11 cellular contexts compared by ENCODE assay signal in genomic region chr14:94455928-94456327, GRCh38. TPM values are rescaled to one million over a fixed set of nuclear protein-coding genes. Genes with fewer than 3 reads are reported as not detected.
"Had no signal": no experiment of that assay in that cellular context is flagged by ENCODE, and none has a peak within 500 bp of the region (broad histone marks: within the 10 kb centered on the region; RNA-seq: fewer than 3 reads in every experiment).

No MANE protein-coding gene starts in this region.

- H3K9ac ChIP-seq: GM23248 had no signal

- H3K27ac Mint-ChIP-seq: GM23338, H9, HFFc6 had no signal

- H3K4me3 Mint-ChIP-seq: GM23338, H9, HFFc6 had no signal

- H3K9me3 ChIP-seq: HAP-1 had no signal

- H3K4me3 ChIP-seq: GM23248, GM23338, HAP-1 had no signal

- ATAC-seq: GM23338, HCT116 had no signal

- FAIRE-seq: H54 had no signal

- H3K27ac ChIP-seq: GM23248 had no signal

- H2AFZ ChIP-seq: GM23248, GM23338 had no signal

- H3K4me2 ChIP-seq: GM23338 had no signal

- DNase-seq: GM23248, GOT3, H7, H9, HCEC 1CT, HFFc6 had no signal

- H3K36me3 ChIP-seq: HAP-1 had no signal

RNA-seq across cellular contexts. Expression of gene SERPINA11, which starts 3.3 kb away (rescaled TPM):
- total RNA-seq: GM23248, H4, H9, HFFc6 had no signal
- polyA plus RNA-seq: GM23248 had no signal

RNA-seq across cellular contexts. Expression of gene SERPINA9, which starts 20.1 kb away (rescaled TPM):
- total RNA-seq: GM23248, GM23338, H4, H7, H9, HFFc6 had no signal
- polyA plus RNA-seq: GM23338 had no signal

RNA-seq across cellular contexts. Expression of gene SERPINA12, which starts 53.3 kb away (rescaled TPM):
- total RNA-seq: GM23248, GM23338, H4, H7, H9, HFFc6 had no signal
- polyA plus RNA-seq: GM23248, GM23338 had no signal
